Comparison of ENCODE assay signal across 1 cellular context in genomic region chr6:137357263-137357947, GRCh38.
A peak's percentile ranks its signal among the peaks of the same experiment; 100 is the strongest.
TF ChIP-seq lines count a peak whose summit lies in the region.

No MANE protein-coding gene starts in this region.

TF ChIP-seq in HepG2, 621 proteins besides CTCF, POLR2A, EP300 and RAD21 (continued from another document and continues in another):
- 0 out of 2 replicates have a peak, but pooled peaks have one; percentile 55 for TF ChIP-seq ZNF318 (CRISPR knock-in tag; IDR thresholded peaks at IDR 0.05)
- TF ChIP-seq MLLT10 (CRISPR knock-in tag; IDR thresholded peaks at IDR 0.05), result no peak
- TF ChIP-seq KAT8 (CRISPR knock-in tag; IDR thresholded peaks at IDR 0.05), result peak; percentile 92
- TF ChIP-seq THRA (CRISPR knock-in tag; IDR thresholded peaks at IDR 0.05; ENCODE audit: borderline replicate concordance), result peak; percentile 74
- TF ChIP-seq NKX3-1 (CRISPR knock-in tag; IDR thresholded peaks at IDR 0.05), result peak; percentile 63
- peak; percentile 93 for TF ChIP-seq SOX5 (CRISPR knock-in tag; IDR thresholded peaks at IDR 0.05; ENCODE audit: borderline replicate concordance)
- TF ChIP-seq SATB2 (CRISPR knock-in tag; IDR thresholded peaks at IDR 0.05), result no peak
- no peak for TF ChIP-seq ZFAT (CRISPR knock-in tag; conservative IDR thresholded peaks at IDR 0.05)
- TF ChIP-seq FOXA1 (IDR thresholded peaks at IDR 0.05), result no peak
- TF ChIP-seq FOXA1 (CRISPR knock-in tag; IDR thresholded peaks at IDR 0.05), result peak; percentile 88
- TF ChIP-seq ZBTB1 (CRISPR knock-in tag; IDR thresholded peaks at IDR 0.05; ENCODE audit: borderline replicate concordance), result no peak
- no peak; the same call in 1 of the 2 replicates for TF ChIP-seq ZNF691 (CRISPR knock-in tag; IDR thresholded peaks at IDR 0.05; ENCODE audit: borderline replicate concordance, low read depth)
- TF ChIP-seq RFXANK (CRISPR knock-in tag; IDR thresholded peaks at IDR 0.05), result no peak
- peak; percentile 90 for TF ChIP-seq ZFP1 (CRISPR knock-in tag; IDR thresholded peaks at IDR 0.05)
- peak; percentile 80; the same call in 1 of the 2 replicates for TF ChIP-seq SKIL (CRISPR knock-in tag; IDR thresholded peaks at IDR 0.05; ENCODE audit: borderline replicate concordance)
- no peak for TF ChIP-seq ZNF773 (CRISPR knock-in tag; IDR thresholded peaks at IDR 0.05; ENCODE audit: borderline replicate concordance)
- TF ChIP-seq NCOA5 (CRISPR knock-in tag; IDR thresholded peaks at IDR 0.05), result no peak
- TF ChIP-seq ZNF205 (CRISPR knock-in tag; IDR thresholded peaks at IDR 0.05), result peak; percentile 92
- TF ChIP-seq SOX6 (IDR thresholded peaks at IDR 0.05), result no peak
- peak; percentile 94 for TF ChIP-seq SOX6 (CRISPR knock-in tag; IDR thresholded peaks at IDR 0.05)
- peak; percentile 88 for TF ChIP-seq PRDM10 (CRISPR knock-in tag; IDR thresholded peaks at IDR 0.05; ENCODE audit: low read depth)
- peak; percentile 91 for TF ChIP-seq ZNF574 (CRISPR knock-in tag; IDR thresholded peaks at IDR 0.05)
- TF ChIP-seq JUN (CRISPR knock-in tag; IDR thresholded peaks at IDR 0.05), result peak; percentile 94
- TF ChIP-seq ZNF644 (CRISPR knock-in tag; IDR thresholded peaks at IDR 0.05; ENCODE audit: low read depth), result peak; percentile 89
- no peak for TF ChIP-seq ZNF777 (CRISPR knock-in tag; IDR thresholded peaks at IDR 0.05)
- TF ChIP-seq GLMP (CRISPR knock-in tag; IDR thresholded peaks at IDR 0.05; ENCODE audit: borderline replicate concordance), result no peak
- no peak for TF ChIP-seq CBX2 (IDR thresholded peaks at IDR 0.05; ENCODE audit: low read depth, low read length)
- TF ChIP-seq CBX2 (CRISPR knock-in tag; IDR thresholded peaks at IDR 0.05; ENCODE audit: low read depth), result no peak
- TF ChIP-seq NR1H2 (CRISPR knock-in tag; IDR thresholded peaks at IDR 0.05; ENCODE audit: borderline replicate concordance, low read depth), result no peak
- peak; percentile 40; the same call in 1 of the 2 replicates for TF ChIP-seq ATF7-NPFF (CRISPR knock-in tag; IDR thresholded peaks at IDR 0.05; ENCODE audit: low read depth)
- no peak for TF ChIP-seq RBM39 (IDR thresholded peaks at IDR 0.05; ENCODE audit: low read depth, low read length, poor library complexity, severe bottlenecking)
- no peak for TF ChIP-seq BCLAF1 (IDR thresholded peaks at IDR 0.05)
- no peak for TF ChIP-seq ZNF207 (IDR thresholded peaks at IDR 0.05; ENCODE audit: borderline replicate concordance)
- TF ChIP-seq EHMT2 (IDR thresholded peaks at IDR 0.05; ENCODE audit: borderline replicate concordance, low read depth, low read length), result no peak; the same call in 1 of the 2 replicates
- TF ChIP-seq ZMAT3 (CRISPR knock-in tag; conservative IDR thresholded peaks at IDR 0.05), result no peak; the same call in 1 of the 2 replicates
- no peak; the same call in 1 of the 2 replicates for TF ChIP-seq ZNF558 (CRISPR knock-in tag; IDR thresholded peaks at IDR 0.05; ENCODE audit: borderline replicate concordance)
